Comparison of ENCODE assay signal across 8 cellular contexts in genomic region chr10:19815478-19816419, GRCh38. TPM values are rescaled to one million over a fixed set of nuclear protein-coding genes. Genes with fewer than 3 reads are reported as not detected.
DNase-seq lines count a peak whose midpoint lies in the region; ATAC-seq lines count a peak whose summit lies in the region.

No MANE protein-coding gene starts in this region.

- no peaks in the 10 kb centered on the region for H3K27me3 ChIP-seq in right cardiac atrium (ENCODE audit: control insufficient read depth, insufficient read depth)

- no peaks in the 10 kb centered on the region for H3K36me3 ChIP-seq in ES-I3 (ENCODE audit: insufficient read depth, low read length)

- peak overlapping the region; percentile 92 for H3K9ac ChIP-seq in ES-I3 (ENCODE audit: low read depth, low read length)

- intact Hi-C loops in right cardiac atrium (cut with DNase I), result loop anchor here in 2 of 4 donors (10.0 kb wide), 2 partner anchors 109 to 949 kb away; no protein-coding TSS in a partner anchor

- no peaks in the 10 kb centered on the region for H3K9me3 ChIP-seq in ES-I3 (ENCODE audit: control insufficient read depth, insufficient read depth, low read length)
- no peaks in the 10 kb centered on the region for H3K9me3 ChIP-seq in right cardiac atrium (ENCODE audit: control insufficient read depth, low read length)

- H3K4me3 ChIP-seq in right cardiac atrium (ENCODE audit: low read length), result peak overlapping the region; percentile 74

- DNase-seq in Kasumi-1 (lab: John Stamatoyannopoulos, UW) (peak; percentile 85 to 88), right cardiac atrium (peak; percentile 87 to 93 (median 93)), pons (ENCODE audit: low spot score) (peak; percentile 61)

- ATAC-seq in right cardiac atrium (peak; percentile 90), HG03045 (IDR thresholded peaks at IDR 0.05; ENCODE audit: unreplicated experiment) (no peak), GM19328 (IDR thresholded peaks at IDR 0.05; ENCODE audit: unreplicated experiment) (no peak), GM21423 (IDR thresholded peaks at IDR 0.05; ENCODE audit: unreplicated experiment) (no peak)

- under 1% methylated on average over 79 of the region's 79 CpGs for WGBS in right cardiac atrium

- H3K4me1 ChIP-seq in ES-I3 (ENCODE audit: insufficient read depth, low read length) (0 out of 2 replicates have a peak, but pooled peaks cover 4% of the 10 kb centered on the region), right cardiac atrium (ENCODE audit: control insufficient read depth, insufficient read depth, low read length) (no peaks in the 10 kb centered on the region)

- H3K27ac ChIP-seq in angular gyrus (ENCODE audit: low read depth, low read length) (peak overlapping the region; percentile 85), right cardiac atrium (ENCODE audit: low read length) (peak overlapping the region; percentile 81)

RNA-seq across cellular contexts. Expression of gene PLXDC2, which starts 0.5 kb away (rescaled TPM):
- 10 to 100 TPM; 25.2 to 37.4 (median 27.0) TPM for total RNA-seq in right cardiac atrium
- polyA plus RNA-seq in right cardiac atrium, result 5.5 TPM

Comparison
In these comparisons a context has a peak if more than half of its experiments do, and no peak if none do; other contexts are left out.
1. ATAC-seq: peak in right cardiac atrium (2 of 2); none in HG03045 (single experiment), GM19328 (single experiment) and GM21423 (single experiment).
2. Peak in every context shown above with its lines, with median percentiles within 50 percentile points of each other: DNase-seq.